Comparison of ENCODE assay signal across 8 cellular contexts in genomic region chr1:26145041-26145959, GRCh38. TPM values are rescaled to one million over a fixed set of nuclear protein-coding genes. Genes with fewer than 3 reads are reported as not detected.
DNase-seq lines count a peak whose midpoint lies in the region; ATAC-seq and TF ChIP-seq lines count a peak whose summit lies in the region.

No MANE protein-coding gene starts in this region.

- H3K4me3 ChIP-seq in coronary artery (no peak overlapping the region), right lobe of liver (no peak overlapping the region)

- H3K27ac ChIP-seq in coronary artery (no peak overlapping the region), right lobe of liver (no peak overlapping the region)

- 11% methylated on average over 12 of the region's 19 CpGs for WGBS in right lobe of liver (ENCODE audit: insufficient coverage, low coverage, low lambda C conversion rate, missing lambda C conversion rate)

- peak; percentile 60 for ATAC-seq in HG02678 (IDR thresholded peaks at IDR 0.05; ENCODE audit: unreplicated experiment)
- ATAC-seq in right lobe of liver = peak; percentile 98 to 100 (median 99)
- no peak for ATAC-seq in GM18870 (IDR thresholded peaks at IDR 0.05; ENCODE audit: unreplicated experiment)

- H3K9me3 ChIP-seq in right lobe of liver = no peaks in the 10 kb centered on the region

- no peaks in the 10 kb centered on the region for H3K4me1 ChIP-seq in right lobe of liver

- H3K27me3 ChIP-seq in right lobe of liver = no peaks in the 10 kb centered on the region

- intact Hi-C loops in right lobe of liver (cut with DNase I) = loop anchor here (5.0 kb wide), 2 partner anchors 43 to 113 kb away; no protein-coding TSS in a partner anchor

- peak; percentile 88 for DNase-seq in CD1c-positive myeloid dendritic cell (ENCODE audit: extremely low spot score)
- DNase-seq in NCI-H524 treated with DMSO at 0.1 percent for 48 hours (lab: John Stamatoyannopoulos, UW) = peak; percentile 6
- DNase-seq in activated CD4-positive, alpha-beta T cell treated with anti-CD3 and anti-CD28 coated beads for 48 hours = peak; percentile 78
- no peak for DNase-seq in coronary artery (ENCODE audit: low spot score)
- DNase-seq in right lobe of liver = peak; percentile 76 to 82 (median 77)
- DNase-seq in stimulated activated CD4-positive, alpha-beta T cell treated with anti-CD3 and anti-CD28 coated beads, TNF-alpha, amount 100 ng/mL, for 1 hour (ENCODE audit: low read depth in 3 of 3, low spot score in 1 of 3) = peak; percentile 31 to 64 (median 43)

- peak; percentile 59 for TF ChIP-seq CTCF in coronary artery (IDR thresholded peaks at IDR 0.05)
- TF ChIP-seq CTCF in right lobe of liver (IDR thresholded peaks at IDR 0.05) = peak; percentile 74 to 85 (median 82)

- TF ChIP-seq POLR2A in right lobe of liver (IDR thresholded peaks at IDR 0.05) = no peak

- no peaks in the 10 kb centered on the region for H3K36me3 ChIP-seq in right lobe of liver

RNA-seq across cellular contexts. Expression of gene FAM110D, which starts 13.6 kb away (rescaled TPM):
- total RNA-seq in right lobe of liver = under 1 TPM; 0.22 to 0.53 (median 0.34) TPM

RNA-seq across cellular contexts. Expression of gene C1orf232, which starts 23.5 kb away (rescaled TPM):
- not detected for total RNA-seq in right lobe of liver

RNA-seq across cellular contexts. Expression of gene ZNF593, which starts 24.4 kb away (rescaled TPM):
- 10 to 100 TPM; 16.8 to 39.6 (median 20.7) TPM for total RNA-seq in right lobe of liver

RNA-seq across cellular contexts. Expression of gene ZNF593OS, which starts 26.3 kb away (rescaled TPM):
- total RNA-seq in right lobe of liver = not detected

RNA-seq across cellular contexts. Expression of gene CNKSR1, which starts 32.0 kb away (rescaled TPM):
- 1 to 10 TPM in 4 of 6 experiments, under 1 TPM in 2; 0.72 to 1.4 (median 1.1) TPM for total RNA-seq in right lobe of liver
